In the genomic region with DNA sequence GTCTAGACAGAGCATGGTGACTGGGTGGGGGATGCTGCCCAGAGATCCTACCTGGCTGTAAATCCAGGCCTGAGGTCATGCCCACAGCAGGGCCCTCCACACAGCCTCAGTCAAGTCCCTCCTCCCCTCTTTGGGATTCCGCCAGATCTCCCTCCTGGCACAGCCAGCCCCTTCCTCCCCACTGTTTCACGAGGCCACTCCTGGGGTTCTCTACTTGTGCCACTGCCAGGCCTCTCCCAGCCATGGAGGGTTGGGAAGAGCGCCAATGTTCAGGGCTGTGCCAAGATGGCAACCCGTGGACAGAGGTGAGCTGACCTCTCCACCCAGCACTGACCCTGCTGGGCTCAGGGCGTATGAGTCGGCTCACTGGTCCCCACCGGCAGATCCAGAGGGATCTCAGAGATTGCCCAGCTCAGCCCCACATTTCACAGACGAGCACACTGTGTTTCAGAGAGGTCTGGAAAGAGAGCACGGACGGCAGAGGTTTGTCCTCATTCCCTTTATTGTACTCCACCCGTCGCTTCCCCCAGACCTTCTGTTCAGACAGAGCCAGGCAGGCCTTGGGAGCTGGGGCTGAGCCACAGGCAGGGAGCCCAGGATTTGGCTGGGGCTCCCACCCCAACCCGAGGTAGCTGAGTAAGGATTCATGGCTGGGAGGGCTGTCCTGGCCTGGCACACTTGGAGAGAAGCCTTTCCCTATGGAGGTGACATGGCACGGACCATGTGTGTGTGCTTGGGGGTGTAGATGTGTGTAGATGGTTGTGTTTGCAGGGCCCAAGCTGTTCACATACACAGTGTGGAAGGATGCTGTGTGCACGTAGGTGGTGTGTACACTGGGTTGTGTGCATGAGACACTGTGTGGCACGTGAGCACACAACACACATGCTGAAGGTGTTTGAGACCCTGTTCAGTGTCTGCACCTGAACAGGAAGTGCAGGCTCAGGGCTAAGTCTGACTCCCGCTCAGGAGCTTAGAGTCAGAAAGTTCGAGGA, we compare ENCODE assay signal across 25 cellular contexts. TPM values are rescaled to one million over a fixed set of nuclear protein-coding genes. Genes with fewer than 3 reads are reported as not detected.
DNase-seq lines count a peak whose midpoint lies in the region; ATAC-seq and TF ChIP-seq lines count a peak whose summit lies in the region.
"Had no signal": no experiment of that assay in that cellular context is flagged by ENCODE, and none has a peak within 500 bp of the region (broad histone marks: within the 10 kb centered on the region; RNA-seq: fewer than 3 reads in every experiment).

No MANE protein-coding gene starts in this region.

- H3K4me2 ChIP-seq in mesenchymal stem cell (ENCODE audit: low read length, poor library complexity, severe bottlenecking): no peak overlapping the region
- H3K4me2 ChIP-seq: GM23338 had no signal

- no peak overlapping the region for H2BK120ac ChIP-seq in mesenchymal stem cell (ENCODE audit: low read depth, low read length)

- no peaks in the 10 kb centered on the region for H3K27me3 ChIP-seq in right cardiac atrium (ENCODE audit: control insufficient read depth, insufficient read depth)
- H3K27me3 ChIP-seq in adrenal gland: no peaks in the 10 kb centered on the region
- H3K27me3 ChIP-seq in mesenchymal stem cell (ENCODE audit: control insufficient read depth in 1 of 2, insufficient read depth in 1 of 2, low read length in 2 of 2): peaks cover 0 to 18% of the 10 kb centered on the region in 2 experiments
- H3K27me3 ChIP-seq: dorsolateral prefrontal cortex, heart left ventricle, SJCRH30 had no signal

- H3K14ac ChIP-seq in mesenchymal stem cell (ENCODE audit: low read length in 2 of 2): no peak overlapping the region

- no peak overlapping the region for H3K4me3 Mint-ChIP-seq in natural killer cell treated with Interleukin-12 subunit alpha and Interleukin-12 subunit beta and Interleukin-15 and Interleukin-18, amount 100 ng/mL, for 72 hours
- H3K4me3 Mint-ChIP-seq: activated CD8-positive, alpha-beta memory T cell treated with anti-CD3 and anti-CD28 coated beads, Interleukin-2, amount 10 ng/mL, durations not matched to agents 7 days and 5 days; GM23338 had no signal

- no peak overlapping the region for H2BK15ac ChIP-seq in mesenchymal stem cell (ENCODE audit: low read depth, poor library complexity, severe bottlenecking)

- H4K8ac ChIP-seq in mesenchymal stem cell (ENCODE audit: low read length): no peak overlapping the region

- no peaks in the 10 kb centered on the region for H3K79me1 ChIP-seq in mesenchymal stem cell (replicated peaks; ENCODE audit: low read length, poor library complexity, severe bottlenecking)

- no peak overlapping the region for H2BK12ac ChIP-seq in mesenchymal stem cell (ENCODE audit: low read length in 2 of 2)

- H3K27ac Mint-ChIP-seq in natural killer cell treated with Interleukin-12 subunit alpha and Interleukin-12 subunit beta and Interleukin-15 and Interleukin-18, amount 100 ng/mL, for 72 hours: no peak overlapping the region
- H3K27ac Mint-ChIP-seq: activated CD8-positive, alpha-beta memory T cell treated with anti-CD3 and anti-CD28 coated beads, Interleukin-2, amount 10 ng/mL, durations not matched to agents 7 days and 5 days; GM23338 had no signal

- H3K36me3 ChIP-seq in adrenal gland (replicated peaks in 1 of 2): no peaks in the 10 kb centered on the region
- H3K36me3 ChIP-seq in mesenchymal stem cell (ENCODE audit: control insufficient read depth in 1 of 2, insufficient read depth in 2 of 2, low read depth in 1 of 2, low read length in 2 of 2): no peaks in the 10 kb centered on the region
- H3K36me3 ChIP-seq: heart left ventricle, SJCRH30 had no signal

- H3K36me3 Mint-ChIP-seq in natural killer cell treated with Interleukin-12 subunit alpha and Interleukin-12 subunit beta and Interleukin-15 and Interleukin-18, amount 100 ng/mL, for 72 hours: no peaks in the 10 kb centered on the region
- H3K36me3 Mint-ChIP-seq: activated CD8-positive, alpha-beta memory T cell treated with anti-CD3 and anti-CD28 coated beads, Interleukin-2, amount 10 ng/mL, durations not matched to agents 7 days and 5 days had no signal

- H3K27ac ChIP-seq in right cardiac atrium (ENCODE audit: low read length) (peak overlapping the region; percentile 6), adrenal gland (peak overlapping the region in 3 of 5 donors; percentile 11 to 56 (median 48)), mesenchymal stem cell (ENCODE audit: low read length, poor library complexity, severe bottlenecking) (no peak overlapping the region)
- H3K27ac ChIP-seq: SJCRH30 had no signal

- no peaks in the 10 kb centered on the region for H3K27me3 Mint-ChIP-seq in natural killer cell treated with Interleukin-12 subunit alpha and Interleukin-12 subunit beta and Interleukin-15 and Interleukin-18, amount 100 ng/mL, for 72 hours

- peak in 2 of 3 donors; percentile 55 to 62 for DNase-seq in right cardiac atrium
- DNase-seq in Right ventricle myocardium inferior (ENCODE audit: missing footprints): no peak
- DNase-seq in adrenal gland: peak in 5 of 7 donors; percentile 41 to 63 (median 50)
- DNase-seq in mesenchymal stem cell: no peak
- DNase-seq in retina: no peak
- DNase-seq in NCI-H2029 treated with DMSO at 0.1 percent for 48 hours (lab: John Stamatoyannopoulos, UW): no peak
- DNase-seq in natural killer cell treated with Interleukin-12 subunit alpha and Interleukin-12 subunit beta and Interleukin-15 and Interleukin-18, amount 100 ng/mL, for 72 hours (ENCODE audit: low spot score): no peak
- no peak for DNase-seq in NCI-H510A treated with DMSO at 0.1 percent for 48 hours (lab: John Stamatoyannopoulos, UW)
- DNase-seq: activated CD8-positive, alpha-beta memory T cell treated with anti-CD3 and anti-CD28 coated beads, Interleukin-2, amount 10 ng/mL, durations not matched to agents 7 days and 5 days; activated naive CD4-positive, alpha-beta T cell treated with Interleukin-2 at 50 U/mL for 16 hours; Karpas-422; NCI-H1436 treated with DMSO at 0.1 percent for 48 hours; psoas muscle; SJCRH30; stimulated activated CD4-positive, alpha-beta T cell treated with anti-CD3 and anti-CD28 coated beads, Interleukin-12 subunit alpha, Interleukin-12 subunit beta, amount 100 ng/mL, for 4 hours; stimulated activated naive CD4-positive, alpha-beta T cell; T-helper 2 cell had no signal

- TF ChIP-seq POLR2A in adrenal gland (IDR thresholded peaks at IDR 0.05): no peak

- H3K23ac ChIP-seq in mesenchymal stem cell (ENCODE audit: low read length in 2 of 2): no peak overlapping the region

- no peak for TF ChIP-seq CTCF in adrenal gland (IDR thresholded peaks at IDR 0.05)

- H3K4me1 ChIP-seq in right cardiac atrium (ENCODE audit: control insufficient read depth, insufficient read depth, low read length): peaks cover 16% of the 10 kb centered on the region
- peaks cover 36 to 42% of the 10 kb centered on the region in 2 donors for H3K4me1 ChIP-seq in adrenal gland (replicated peaks in 1 of 2)
- peaks cover 22% of the 10 kb centered on the region for H3K4me1 ChIP-seq in mesenchymal stem cell (ENCODE audit: control insufficient read depth, insufficient read depth, low read depth, low read length)

- peak overlapping the region in 1 of 2 experiments; percentile 1 for H3K18ac ChIP-seq in mesenchymal stem cell (ENCODE audit: low read depth in 1 of 2, low read length in 2 of 2)

- intact Hi-C loops in right cardiac atrium (cut with DNase I): no loop called here
- intact Hi-C loops in Right ventricle myocardium inferior (cut with DNase I): no loop called here
- intact Hi-C loops in adrenal gland (cut with DNase I): no loop called here

- H3K9me3 ChIP-seq in right cardiac atrium (ENCODE audit: control insufficient read depth, low read length): no peaks in the 10 kb centered on the region
- H3K9me3 ChIP-seq in adrenal gland (replicated peaks in 1 of 3): no peaks in the 10 kb centered on the region
- no peaks in the 10 kb centered on the region for H3K9me3 ChIP-seq in mesenchymal stem cell (ENCODE audit: control insufficient read depth, low read length)
- H3K9me3 ChIP-seq: heart left ventricle, psoas muscle, SJCRH30 had no signal

- ATAC-seq in right cardiac atrium (no peak), Right ventricle myocardium inferior (no peak)
- ATAC-seq in natural killer cell treated with Interleukin-12 subunit alpha and Interleukin-12 subunit beta and Interleukin-15 and Interleukin-18, amount 100 ng/mL, for 72 hours: no peak
- ATAC-seq: activated CD4-positive, CD25-positive, alpha-beta regulatory T cell treated with anti-CD3 and anti-CD28 coated beads, Interleukin-2, amount 50 U/mL, for 24 hours; activated CD8-positive, alpha-beta memory T cell treated with anti-CD3 and anti-CD28 coated beads, Interleukin-2, amount 10 ng/mL, durations not matched to agents 7 days and 5 days; esophagus mucosa; GM12878; GM23338; heart left ventricle; psoas muscle had no signal

- H3K9me3 Mint-ChIP-seq in natural killer cell treated with Interleukin-12 subunit alpha and Interleukin-12 subunit beta and Interleukin-15 and Interleukin-18, amount 100 ng/mL, for 72 hours: no peaks in the 10 kb centered on the region

- H3K4ac ChIP-seq in mesenchymal stem cell (ENCODE audit: low read depth in 1 of 2, low read length in 2 of 2): peak overlapping the region in 1 of 2 experiments; percentile 24

- H4K91ac ChIP-seq in mesenchymal stem cell (ENCODE audit: low read length): peak overlapping the region; percentile 63

- WGBS in right cardiac atrium: 68% methylated on average over 18 of the region's 18 CpGs
- WGBS in adrenal gland, 4 donors: 53 to 72% (median 62%) methylated on average over 7 to 18 of the region's 18 CpGs
- WGBS in mesenchymal stem cell: 93% methylated on average over 16 of the region's 18 CpGs

- H2BK5ac ChIP-seq in mesenchymal stem cell (ENCODE audit: low read depth, low read length, poor library complexity, severe bottlenecking): no peak overlapping the region

- H3K4me3 ChIP-seq in right cardiac atrium (ENCODE audit: low read length) (no peak overlapping the region), adrenal gland (no peak overlapping the region), mesenchymal stem cell (ENCODE audit: insufficient read depth in 1 of 2, low read depth in 1 of 2, low read length in 2 of 2) (no peak overlapping the region)
- H3K4me3 ChIP-seq: dorsolateral prefrontal cortex, GM12878, GM23338, heart left ventricle, psoas muscle, SJCRH30 had no signal

- no peak overlapping the region for H2AFZ ChIP-seq in mesenchymal stem cell (ENCODE audit: low read depth, low read length)
- H2AFZ ChIP-seq: GM23338 had no signal

- H3K4me1 Mint-ChIP-seq in natural killer cell treated with Interleukin-12 subunit alpha and Interleukin-12 subunit beta and Interleukin-15 and Interleukin-18, amount 100 ng/mL, for 72 hours (ENCODE audit: low read depth in 2 of 2): peaks cover 11 to 16% of the 10 kb centered on the region in 2 donors

- H2AK5ac ChIP-seq in mesenchymal stem cell (ENCODE audit: low read length, severe bottlenecking): no peak overlapping the region

- H3K9ac ChIP-seq in mesenchymal stem cell (ENCODE audit: low read length): no peak overlapping the region

RNA-seq across cellular contexts. Expression of a gene that starts 3.6 kb away (rescaled TPM):
- total RNA-seq in right cardiac atrium (1 to 10 TPM; 4.2 to 6.7 (median 6.0) TPM), Right ventricle myocardium inferior (3.8 TPM), adrenal gland (10 to 100 TPM in 6 of 8 donors, 1 to 10 TPM in 2; 6.0 to 17.9 (median 10.8) TPM)
- polyA plus RNA-seq in right cardiac atrium (4.5 TPM), adrenal gland (10 to 100 TPM in 2 of 3 donors, 1 to 10 TPM in 1; 6.9 to 28.2 (median 10.6) TPM)
- polyA plus RNA-seq in mesenchymal stem cell (2013, experiment 1 of 2): 3.0 TPM
- polyA plus RNA-seq in mesenchymal stem cell (2013, experiment 2 of 2): 2.6 TPM
- 1 to 10 TPM; 1.5 to 3.3 TPM for total RNA-seq in natural killer cell treated with Interleukin-12 subunit alpha and Interleukin-12 subunit beta and Interleukin-15 and Interleukin-18, amount 100 ng/mL, for 72 hours

RNA-seq across cellular contexts. Expression of a gene that starts 19.9 kb away (rescaled TPM):
- total RNA-seq in right cardiac atrium: 1 to 10 TPM in 3 of 4 donors, under 1 TPM in 1; 0.74 to 3.8 (median 1.4) TPM
- 1.1 TPM for polyA plus RNA-seq in right cardiac atrium
- total RNA-seq in Right ventricle myocardium inferior: 0.16 TPM
- 1 to 10 TPM in 4 of 8 donors, under 1 TPM in 4; 0.42 to 2.1 (median 0.92) TPM for total RNA-seq in adrenal gland
- 1 to 10 TPM in 2 of 3 donors, under 1 TPM in 1; 0.59 to 8.6 (median 3.3) TPM for polyA plus RNA-seq in adrenal gland
- 0.47 TPM for polyA plus RNA-seq in mesenchymal stem cell (2013, experiment 1 of 2)
- 0.49 TPM for polyA plus RNA-seq in mesenchymal stem cell (2013, experiment 2 of 2)
- 1 to 10 TPM; 3.9 TPM for total RNA-seq in natural killer cell treated with Interleukin-12 subunit alpha and Interleukin-12 subunit beta and Interleukin-15 and Interleukin-18, amount 100 ng/mL, for 72 hours
- total RNA-seq: astrocyte had no signal
- polyA plus RNA-seq: keratinocyte had no signal

RNA-seq across cellular contexts. Expression of a gene that starts 50.4 kb away (rescaled TPM):
- 10 to 100 TPM; 24.7 to 33.5 (median 27.1) TPM for total RNA-seq in right cardiac atrium
- 13.9 TPM for polyA plus RNA-seq in right cardiac atrium
- 15.3 TPM for total RNA-seq in Right ventricle myocardium inferior
- total RNA-seq in adrenal gland: 10 to 100 TPM; 11.0 to 30.3 (median 21.5) TPM
- polyA plus RNA-seq in adrenal gland: 10 to 100 TPM; 21.9 to 36.6 (median 22.8) TPM
- 20.3 TPM for polyA plus RNA-seq in mesenchymal stem cell (2013, experiment 1 of 2)
- polyA plus RNA-seq in mesenchymal stem cell (2013, experiment 2 of 2): 19.5 TPM
- total RNA-seq in natural killer cell treated with Interleukin-12 subunit alpha and Interleukin-12 subunit beta and Interleukin-15 and Interleukin-18, amount 100 ng/mL, for 72 hours: 10 to 100 TPM; 52.4 to 71.9 TPM

Comparison
In these comparisons a context has a peak if more than half of its experiments do, and no peak if none do; other contexts are left out.
1. DNase-seq: peak in right cardiac atrium (2 of 3) and adrenal gland (5 of 7); none in Right ventricle myocardium inferior (single experiment), mesenchymal stem cell (single experiment), retina (single experiment), NCI-H2029 treated with DMSO at 0.1 percent for 48 hours (single experiment), natural killer cell treated with Interleukin-12 subunit alpha and Interleukin-12 subunit beta and Interleukin-15 and Interleukin-18, amount 100 ng/mL, for 72 hours (single experiment) and NCI-H510A treated with DMSO at 0.1 percent for 48 hours (single experiment).